Comparison of ENCODE assay signal across 8 cellular contexts in genomic region chr1:161726631-161727342, GRCh38. TPM values are rescaled to one million over a fixed set of nuclear protein-coding genes. Genes with fewer than 3 reads are reported as not detected.
DNase-seq lines count a peak whose midpoint lies in the region; ATAC-seq, FAIRE-seq and TF ChIP-seq lines count a peak whose summit lies in the region.

No MANE protein-coding gene starts in this region.

- H2BK5ac ChIP-seq in H1 (ENCODE audit: low read depth, low read length) = peak overlapping the region; percentile 60; the same call in 1 of the 2 replicates

- no peaks in the 10 kb centered on the region for H3K36me3 ChIP-seq in H1 (ENCODE audit: control insufficient read depth in 2 of 4, insufficient read depth in 4 of 4, low read length in 3 of 4)

- no peak overlapping the region for H2AK5ac ChIP-seq in H1 (ENCODE audit: low read depth, low read length)

- H3K18ac ChIP-seq in H1 (ENCODE audit: extremely low read depth, low read length) = peak overlapping the region; percentile 99

- peak overlapping the region; percentile 85 for H3K4me3 ChIP-seq in AG09309 (ENCODE audit: control insufficient read depth, low read depth, low read length)
- peak overlapping the region; percentile 78 to 86 (median 85) for H3K4me3 ChIP-seq in H1 (ENCODE audit: extremely low read depth in 1 of 4, insufficient read depth in 2 of 4, low read depth in 3 of 4, low read length in 4 of 4)

- ATAC-seq in GM18858 (IDR thresholded peaks at IDR 0.05; ENCODE audit: unreplicated experiment) (peak; percentile 30), HG03064 (IDR thresholded peaks at IDR 0.05; ENCODE audit: low read depth, unreplicated experiment) (peak; percentile 43), memory B cell (ENCODE audit: low read depth) (peak; percentile 67)

- no peak overlapping the region for H2BK12ac ChIP-seq in H1 (ENCODE audit: low read depth, low read length)

- peaks cover 36% of the 10 kb centered on the region for H3K4me1 Mint-ChIP-seq in memory B cell

- peak overlapping the region; percentile 93 for H4K5ac ChIP-seq in H1 (ENCODE audit: insufficient read length, low read depth, low read length)

- H2AFZ ChIP-seq in H1 (ENCODE audit: low read length) = peak overlapping the region; percentile 90; the same call in 1 of the 2 replicates

- peak overlapping the region; percentile 91 for H4K8ac ChIP-seq in H1 (ENCODE audit: extremely low read depth, insufficient read depth, low read length)

- peak overlapping the region; percentile 70 for H4K91ac ChIP-seq in H1 (replicated peaks; ENCODE audit: insufficient read length, low read length)

- H2BK120ac ChIP-seq in H1 (replicated peaks; ENCODE audit: low read depth, low read length) = peak overlapping the region; percentile 48

- no peaks in the 10 kb centered on the region for H3K9me3 Mint-ChIP-seq in memory B cell

- no peak overlapping the region for H2BK20ac ChIP-seq in H1 (ENCODE audit: low read length)

- peak overlapping the region; percentile 89 to 100 for H3K4me2 ChIP-seq in H1 (ENCODE audit: insufficient read depth in 1 of 2, low read depth in 2 of 2, low read length in 2 of 2)

- no peak for TF ChIP-seq EP300 in H1 (IDR thresholded peaks at IDR 0.05; ENCODE audit: borderline replicate concordance in 1 of 2, low read depth in 2 of 2, low read length in 2 of 2)

- no peak for FAIRE-seq in H1 (lab: Jason Lieb, UNC)

- CTCF ChIA-PET in H1 (lab: Charles Lee; ENCODE audit: partially characterized antibody) = interaction anchor here (0.6 to 4.8 kb wide), 14 partner anchors 8 to 301 kb away, joined by 3 to 52 read pairs (median 4); partner anchors contain the start of gene DUSP12

- no peaks in the 10 kb centered on the region for H3K27me3 Mint-ChIP-seq in memory B cell

- H3K36me3 Mint-ChIP-seq in memory B cell = no peaks in the 10 kb centered on the region

- H3K9me3 ChIP-seq in H1 (ENCODE audit: insufficient read depth in 2 of 2, low read depth in 1 of 2, low read length in 1 of 2) = no peaks in the 10 kb centered on the region

- no peak overlapping the region for H3K14ac ChIP-seq in H1 (ENCODE audit: insufficient read length)

- peak overlapping the region; percentile 97 for H3K4me3 Mint-ChIP-seq in memory B cell

- no peaks in the 10 kb centered on the region for H3K79me2 ChIP-seq in H1 (ENCODE audit: control insufficient read depth in 1 of 2, insufficient read depth in 2 of 2, low read length in 2 of 2)

- peak overlapping the region; percentile 40; the same call in 1 of the 2 replicates for H2BK15ac ChIP-seq in H1 (ENCODE audit: low read length)

- peaks cover 12 to 25% (median 22%) of the 10 kb centered on the region in 4 experiments for H3K27me3 ChIP-seq in H1 (replicated peaks in 1 of 4; ENCODE audit: control insufficient read depth in 3 of 4, extremely low read depth in 1 of 4, insufficient read depth in 3 of 4, low read length in 3 of 4)

- H3K56ac ChIP-seq in H1 (replicated peaks; ENCODE audit: insufficient read length, low read depth, low read length) = peak overlapping the region; percentile 27

- no peak for TF ChIP-seq RAD21 in H1 (IDR thresholded peaks at IDR 0.05 in 1 of 2, conservative IDR thresholded peaks at IDR 0.05 in 1 of 2; ENCODE audit: low read depth in 2 of 2, low read length in 2 of 2)

- WGBS in H1 (ENCODE audit: extremely low coverage in 1 of 2, insufficient coverage in 1 of 2, insufficient read length in 1 of 2, insufficient replicate concordance in 2 of 2, low coverage in 1 of 2, low lambda C conversion rate in 2 of 2, missing lambda C conversion rate in 1 of 2), 2 experiments = 1% methylated on average over 39 of the region's 81 CpGs; no CpG with 5 or more reads in 1 of the 2 experiments

- peak in 1 of 2 experiments; percentile 58; a peak in 2 of 3 replicates for TF ChIP-seq POLR2A in H1 (IDR thresholded peaks at IDR 0.05; ENCODE audit: control extremely low read depth in 1 of 2, low read depth in 2 of 2, low read length in 2 of 2)

- no peaks in the 10 kb centered on the region for H3K79me1 ChIP-seq in H1 (ENCODE audit: low read depth, low read length)

- peak overlapping the region; percentile 45; the same call in 1 of the 2 replicates for H3K27ac ChIP-seq in H1 (ENCODE audit: low read depth, low read length)

- H3K9ac ChIP-seq in H1 (replicated peaks in 1 of 4; ENCODE audit: extremely low read depth in 1 of 4, low read depth in 3 of 4, low read length in 3 of 4) = peak overlapping the region; percentile 58 to 73 (median 69); a peak in 6 of 7 replicates

- POLR2A ChIA-PET in H1 (lab: Charles Lee; ENCODE audit: partially characterized antibody) = interaction anchor here (0.7 to 2.7 kb wide), 9 partner anchors 10 to 114 kb away, joined by 3 to 27 read pairs (median 6); partner anchors contain the start of genes DUSP12 and FCRLA

- DNase-seq in AG09309 (ENCODE audit: low read depth) (no peak), NCI-H526 treated with DMSO at 0.1 percent for 48 hours (lab: John Stamatoyannopoulos, UW) (peak; percentile 78), H1 (ENCODE audit: low read depth in 1 of 2, low spot score in 2 of 2) (peak in 1 of 2 experiments; percentile 85), memory B cell (ENCODE audit: low spot score in 2 of 2) (peak; percentile 44 to 61)
- DNase-seq in activated CD8-positive, alpha-beta memory T cell treated with anti-CD3 and anti-CD28 coated beads for 48 hours (ENCODE audit: low read depth in 2 of 3, low spot score in 2 of 3) = peak in 2 of 3 experiments; percentile 41 to 47
- DNase-seq in stimulated activated CD8-positive, alpha-beta memory T cell treated with anti-CD3 and anti-CD28 coated beads, Interleukin-15, amount 100 ng/mL, for 48 hours (ENCODE audit: low read depth in 2 of 2) = peak; percentile 42 to 52

- peaks cover 2 to 8% (median 4%) of the 10 kb centered on the region in 4 experiments for H3K4me1 ChIP-seq in H1 (replicated peaks in 1 of 4; ENCODE audit: control insufficient read depth in 3 of 4, insufficient read depth in 4 of 4, low read length in 3 of 4)

- H3K4ac ChIP-seq in H1 (replicated peaks; ENCODE audit: insufficient read length, low read depth, low read length) = no peak overlapping the region

- H3K23ac ChIP-seq in H1 (ENCODE audit: insufficient read length) = no peak overlapping the region

- TF ChIP-seq CTCF in AG09309 (IDR thresholded peaks at IDR 0.05; ENCODE audit: control insufficient read depth, insufficient read depth, low read depth, low read length, missing control alignments) (no peak), H1 (IDR thresholded peaks at IDR 0.05; ENCODE audit: control extremely low read depth in 1 of 3, insufficient read depth in 1 of 3, low read depth in 1 of 3, low read length in 3 of 3) (no peak)

- H3K23me2 ChIP-seq in H1 (ENCODE audit: low read depth, low read length) = peaks cover 12% of the 10 kb centered on the region

- peak overlapping the region; percentile 71 for H3K27ac Mint-ChIP-seq in memory B cell

- H4K20me1 ChIP-seq in H1 (replicated peaks in 1 of 2; ENCODE audit: control insufficient read depth in 1 of 2, insufficient read depth in 2 of 2, low read length in 2 of 2) = no peaks in the 10 kb centered on the region

TF ChIP-seq in H1, 55 proteins besides CTCF, POLR2A, EP300 and RAD21 (continues in another document):
- TF ChIP-seq TCF12 (IDR thresholded peaks at IDR 0.05; ENCODE audit: low read depth, low read length) = no peak
- no peak for TF ChIP-seq NRF1 (IDR thresholded peaks at IDR 0.05; ENCODE audit: low read depth, low read length)
- no peak for TF ChIP-seq NANOG (IDR thresholded peaks at IDR 0.05; ENCODE audit: insufficient read depth, low read depth, low read length, poor library complexity, severe bottlenecking)

RNA-seq across cellular contexts. Expression of gene FCRLB, which starts 5.4 kb away (rescaled TPM):
- total RNA-seq in H1 (2021; fragmentation: NEBNext Ultra II Directional; extraction: Animal tissue kit (Norgen Biotek cat#: 25700)) = 0.15 and 0.24 TPM in 2 replicates
- 0.13 and 0.14 TPM in 2 replicates for polyA plus RNA-seq in H1 (2011; rRNA removed)
- polyA plus RNA-seq in H1 (2011; cell fraction: cytosol; rRNA removed) = 0.27 TPM
- 0.30 TPM for polyA plus RNA-seq in H1 (2011; cell fraction: nucleus; rRNA removed)
- polyA plus RNA-seq in H1 (2012, experiment 1 of 2) = 0.11 to 0.23 TPM (median 0.16 TPM) in 4 replicates
- polyA plus RNA-seq in H1 (2012, experiment 2 of 2) = 0.10 TPM
- polyA plus RNA-seq in H1 (2013, experiment 1 of 2) = 0.20 TPM
- polyA plus RNA-seq in H1 (2013, experiment 2 of 2) = 0.13 TPM
- polyA minus RNA-seq in H1 (2011; rRNA and poly(A)+ RNA removed) = 0.07 TPM in 1 of 2 replicates, not detected in the other
- polyA minus RNA-seq in H1 (2011; cell fraction: cytosol; rRNA and poly(A)+ RNA removed) = 0.73 TPM
- polyA minus RNA-seq in H1 (2011; cell fraction: nucleus; rRNA and poly(A)+ RNA removed) = 0.80 TPM

RNA-seq across cellular contexts. Expression of gene FCRLA, which starts 19.8 kb away (rescaled TPM):
- total RNA-seq in H1 (2021; fragmentation: NEBNext Ultra II Directional; extraction: Animal tissue kit (Norgen Biotek cat#: 25700)) = not detected in 2 replicates
- not detected in 2 replicates for polyA plus RNA-seq in H1 (2011; rRNA removed)
- polyA plus RNA-seq in H1 (2011; cell fraction: cytosol; rRNA removed) = not detected
- not detected for polyA plus RNA-seq in H1 (2011; cell fraction: nucleus; rRNA removed)
- polyA plus RNA-seq in H1 (2012, experiment 1 of 2) = not detected in 4 replicates
- not detected for polyA plus RNA-seq in H1 (2012, experiment 2 of 2)
- not detected for polyA plus RNA-seq in H1 (2013, experiment 1 of 2)
- polyA plus RNA-seq in H1 (2013, experiment 2 of 2) = not detected
- not detected in 2 replicates for polyA minus RNA-seq in H1 (2011; rRNA and poly(A)+ RNA removed)
- polyA minus RNA-seq in H1 (2011; cell fraction: cytosol; rRNA and poly(A)+ RNA removed) = not detected
- polyA minus RNA-seq in H1 (2011; cell fraction: nucleus; rRNA and poly(A)+ RNA removed) = not detected

RNA-seq across cellular contexts. Expression of gene DUSP12, which starts 22.8 kb away (rescaled TPM):
- 24.4 and 27.6 TPM in 2 replicates for total RNA-seq in H1 (2021; fragmentation: NEBNext Ultra II Directional; extraction: Animal tissue kit (Norgen Biotek cat#: 25700))
- polyA plus RNA-seq in H1 (2011; rRNA removed) = 32.7 and 33.9 TPM in 2 replicates
- 49.1 TPM for polyA plus RNA-seq in H1 (2011; cell fraction: cytosol; rRNA removed)
- polyA plus RNA-seq in H1 (2011; cell fraction: nucleus; rRNA removed) = 35.0 TPM
- 27.1 to 30.5 TPM (median 28.9 TPM) in 4 replicates for polyA plus RNA-seq in H1 (2012, experiment 1 of 2)
- polyA plus RNA-seq in H1 (2012, experiment 2 of 2) = 6.6 TPM
- polyA plus RNA-seq in H1 (2013, experiment 1 of 2) = 27.6 TPM
- polyA plus RNA-seq in H1 (2013, experiment 2 of 2) = 28.0 TPM
- 16.7 and 21.4 TPM in 2 replicates for polyA minus RNA-seq in H1 (2011; rRNA and poly(A)+ RNA removed)
- polyA minus RNA-seq in H1 (2011; cell fraction: cytosol; rRNA and poly(A)+ RNA removed) = 17.5 TPM
- 24.4 TPM for polyA minus RNA-seq in H1 (2011; cell fraction: nucleus; rRNA and poly(A)+ RNA removed)

RNA-seq across cellular contexts. Expression of gene ATF6, which starts 39.3 kb away (rescaled TPM):
- 9.9 and 10.0 TPM in 2 replicates for total RNA-seq in H1 (2021; fragmentation: NEBNext Ultra II Directional; extraction: Animal tissue kit (Norgen Biotek cat#: 25700))
- 3.0 and 4.6 TPM in 2 replicates for polyA plus RNA-seq in H1 (2011; rRNA removed)
- 5.1 TPM for polyA plus RNA-seq in H1 (2011; cell fraction: cytosol; rRNA removed)
- polyA plus RNA-seq in H1 (2011; cell fraction: nucleus; rRNA removed) = 3.0 TPM
- polyA plus RNA-seq in H1 (2012, experiment 1 of 2) = 5.1 to 6.4 TPM (median 5.6 TPM) in 4 replicates
- 0.62 TPM for polyA plus RNA-seq in H1 (2012, experiment 2 of 2)
- 15.5 TPM for polyA plus RNA-seq in H1 (2013, experiment 1 of 2)
- 16.6 TPM for polyA plus RNA-seq in H1 (2013, experiment 2 of 2)
- 14.3 and 18.2 TPM in 2 replicates for polyA minus RNA-seq in H1 (2011; rRNA and poly(A)+ RNA removed)
- polyA minus RNA-seq in H1 (2011; cell fraction: cytosol; rRNA and poly(A)+ RNA removed) = 4.8 TPM
- 14.8 TPM for polyA minus RNA-seq in H1 (2011; cell fraction: nucleus; rRNA and poly(A)+ RNA removed)
